ENCODE assay signal across 29 cellular contexts in genomic region chr15:95644476-95644875, GRCh38.
DNase-seq lines count a peak whose midpoint lies in the region; ATAC-seq, FAIRE-seq and TF ChIP-seq lines count a peak whose summit lies in the region.
"Had no signal": no experiment of that assay in that cellular context is flagged by ENCODE, and none has a peak within 500 bp of the region (broad histone marks: within the 10 kb centered on the region; RNA-seq: fewer than 3 reads in every experiment).

No MANE protein-coding gene starts in this region.

- H3K36me3 Mint-ChIP-seq in nephron (ENCODE audit: low read depth): no peaks in the 10 kb centered on the region
- H3K36me3 Mint-ChIP-seq: activated naive CD4-positive, alpha-beta T cell treated with anti-CD3 and anti-CD28 coated beads, Interleukin-2, amount 50 U/mL, for 24 hours; CD4-positive, CD25-positive, alpha-beta regulatory T cell; natural killer cell had no signal

- peaks cover 43% of the 10 kb centered on the region for H3K4me1 Mint-ChIP-seq in nephron
- H3K4me1 Mint-ChIP-seq: activated CD4-positive, alpha-beta T cell treated with anti-CD3 and anti-CD28 coated beads for 36 hours; activated naive CD4-positive, alpha-beta T cell treated with anti-CD3 and anti-CD28 coated beads, Interleukin-2, amount 50 U/mL, for 24 hours; CD4-positive, CD25-positive, alpha-beta regulatory T cell; natural killer cell had no signal

- FAIRE-seq in RCC 7860 (lab: Jason Lieb, UNC): no peak
- FAIRE-seq: colon, H1 had no signal

- H3K4me3 ChIP-seq in cardiac fibroblast (replicated peaks in 1 of 2; ENCODE audit: low read depth in 2 of 2, low read length in 2 of 2): no peak overlapping the region
- H3K4me3 ChIP-seq: breast epithelium, lung had no signal

- no peaks in the 10 kb centered on the region for H3K27me3 Mint-ChIP-seq in nephron (ENCODE audit: low read depth)
- H3K27me3 Mint-ChIP-seq: activated CD4-positive, alpha-beta T cell treated with anti-CD3 and anti-CD28 coated beads for 36 hours; activated naive CD4-positive, alpha-beta T cell treated with anti-CD3 and anti-CD28 coated beads, Interleukin-2, amount 50 U/mL, for 24 hours had no signal

- ATAC-seq in HG03159 (IDR thresholded peaks at IDR 0.05; ENCODE audit: unreplicated experiment): no peak
- ATAC-seq: activated CD4-positive, alpha-beta T cell treated with anti-CD3 and anti-CD28 coated beads for 36 hours; foreskin keratinocyte; natural killer cell had no signal

- no peak overlapping the region for H3K4me3 Mint-ChIP-seq in nephron
- H3K4me3 Mint-ChIP-seq: activated CD4-positive, alpha-beta T cell treated with anti-CD3 and anti-CD28 coated beads for 36 hours; activated naive CD4-positive, alpha-beta T cell treated with anti-CD3 and anti-CD28 coated beads, Interleukin-2, amount 50 U/mL, for 24 hours; CD4-positive, CD25-positive, alpha-beta regulatory T cell; natural killer cell had no signal

- H3K9me3 Mint-ChIP-seq in nephron: no peaks in the 10 kb centered on the region
- H3K9me3 Mint-ChIP-seq: activated naive CD4-positive, alpha-beta T cell treated with anti-CD3 and anti-CD28 coated beads, Interleukin-2, amount 50 U/mL, for 24 hours; natural killer cell had no signal

- H3K27ac Mint-ChIP-seq in nephron: peak overlapping the region; percentile 46 to 86 (median 77)
- H3K27ac Mint-ChIP-seq: activated CD4-positive, alpha-beta T cell treated with anti-CD3 and anti-CD28 coated beads for 36 hours; activated naive CD4-positive, alpha-beta T cell treated with anti-CD3 and anti-CD28 coated beads, Interleukin-2, amount 50 U/mL, for 24 hours; CD4-positive, CD25-positive, alpha-beta regulatory T cell; natural killer cell had no signal

- DNase-seq in NCI-H1417 (lab: John Stamatoyannopoulos, UW): peak in 2 of 3 experiments; percentile 2 to 33
- DNase-seq in NCI-H1417 treated with DMSO at 0.1 percent for 48 hours (lab: John Stamatoyannopoulos, UW): no peak
- DNase-seq in NCI-H524 (lab: John Stamatoyannopoulos, UW): peak; percentile 7 to 76
- peak; percentile 18 to 61 for DNase-seq in cardiac fibroblast (ENCODE audit: low read depth in 2 of 2)
- no peak for DNase-seq in RCC 7860 (ENCODE audit: low spot score)
- DNase-seq in kidney tubule cell (ENCODE audit: low spot score): no peak
- DNase-seq: 8988T; activated CD4-positive, alpha-beta T cell treated with anti-CD3 and anti-CD28 coated beads for 36 hours; activated T-cell treated with anti-CD3 and anti-CD28 coated beads for 4 hours; anterior cingulate cortex; CD4-positive, CD25-positive, alpha-beta regulatory T cell; effector CD4-positive, alpha-beta T cell; foreskin keratinocyte; head of caudate nucleus; KBM-7; natural killer cell; NCI-H1105; NCI-H1930; NCI-H69; stimulated activated CD4-positive, alpha-beta T cell treated with anti-CD3 and anti-CD28 coated beads, Interleukin-4, amount 100 ng/mL, for 4 hours; SW 1271; T-helper 9 cell had no signal

- TF ChIP-seq CTCF in cardiac fibroblast (IDR thresholded peaks at IDR 0.05; ENCODE audit: low read depth, low read length) (no peak), nephron (IDR thresholded peaks at IDR 0.05; ENCODE audit: unreplicated experiment in 3 of 3) (no peak)

Comparison
In these comparisons a context has a peak if more than half of its experiments do, and no peak if none do; other contexts are left out.
1. DNase-seq: peak in NCI-H1417 (2 of 3), NCI-H524 (2 of 2) and cardiac fibroblast (2 of 2); none in NCI-H1417 treated with DMSO at 0.1 percent for 48 hours (single experiment), RCC 7860 (single experiment) and kidney tubule cell (single experiment).